21 cellular contexts compared by ENCODE assay signal in genomic region chr6:44404022-44404714, GRCh38.
"Had no signal": no experiment of that assay in that cellular context is flagged by ENCODE, and none has a peak within 500 bp of the region (broad histone marks: within the 10 kb centered on the region; RNA-seq: fewer than 3 reads in every experiment).

No MANE protein-coding gene starts in this region.

- H3K27ac Mint-ChIP-seq: activated CD4-positive, alpha-beta T cell treated with anti-CD3 and anti-CD28 coated beads for 36 hours; activated CD8-positive, alpha-beta T cell treated with anti-CD3 and anti-CD28 coated beads, Interleukin-2, amount 10 ng/mL, durations not matched to agents 7 days and 5 days; activated naive CD8-positive, alpha-beta T cell treated with anti-CD3 and anti-CD28 coated beads, Interleukin-2, amount 10 ng/mL, durations not matched to agents 7 days and 5 days had no signal

- H3K4me3 ChIP-seq: breast epithelium had no signal

- ATAC-seq: activated CD4-positive, alpha-beta T cell treated with anti-CD3 and anti-CD28 coated beads for 36 hours; activated CD8-positive, alpha-beta T cell treated with anti-CD3 and anti-CD28 coated beads, Interleukin-2, amount 10 ng/mL, durations not matched to agents 7 days and 5 days; T-cell had no signal

- H3K9me3 Mint-ChIP-seq: activated naive CD8-positive, alpha-beta T cell treated with anti-CD3 and anti-CD28 coated beads, Interleukin-2, amount 10 ng/mL, durations not matched to agents 7 days and 5 days; T-cell had no signal

- H3K9me3 ChIP-seq: breast epithelium had no signal

- H3K27me3 ChIP-seq: breast epithelium had no signal

- H3K27me3 Mint-ChIP-seq: activated CD4-positive, alpha-beta T cell treated with anti-CD3 and anti-CD28 coated beads for 36 hours; activated naive CD8-positive, alpha-beta T cell treated with anti-CD3 and anti-CD28 coated beads, Interleukin-2, amount 10 ng/mL, durations not matched to agents 7 days and 5 days; T-cell had no signal

- H3K4me1 ChIP-seq: breast epithelium had no signal

- H3K4me3 Mint-ChIP-seq: activated CD4-positive, alpha-beta T cell treated with anti-CD3 and anti-CD28 coated beads for 36 hours; activated CD8-positive, alpha-beta T cell treated with anti-CD3 and anti-CD28 coated beads, Interleukin-2, amount 10 ng/mL, durations not matched to agents 7 days and 5 days; activated naive CD8-positive, alpha-beta T cell treated with anti-CD3 and anti-CD28 coated beads, Interleukin-2, amount 10 ng/mL, durations not matched to agents 7 days and 5 days; T-cell had no signal

- H3K27ac ChIP-seq: breast epithelium, VCaP had no signal

- DNase-seq: activated CD4-positive, alpha-beta T cell treated with anti-CD3 and anti-CD28 coated beads for 36 hours; activated CD8-positive, alpha-beta memory T cell treated with anti-CD3 and anti-CD28 coated beads, Interleukin-2, amount 50 U/mL, for 48 hours; activated CD8-positive, alpha-beta T cell treated with anti-CD3 and anti-CD28 coated beads, Interleukin-2, amount 10 ng/mL, durations not matched to agents 7 days and 5 days; activated naive CD4-positive, alpha-beta T cell treated with anti-CD3 and anti-CD28 coated beads, Interleukin-2, amount 50 U/mL, for 16 hours; activated naive CD8-positive, alpha-beta T cell treated with anti-CD3 and anti-CD28 coated beads, Interleukin-2, amount 10 ng/mL, durations not matched to agents 7 days and 5 days; activated T-cell treated with anti-CD3 and anti-CD28 coated beads, Interleukin-2, amount 50 U/mL, for 1 hour; aorta; central memory CD4-positive, alpha-beta T cell; MM.1S; NCI-H1105; NCI-H1436; NCI-H1694 treated with DMSO at 0.1 percent for 48 hours; NCI-H2029 treated with DMSO at 0.1 percent for 48 hours; NCI-H345; NCI-H510A; NCI-H69; NK-92 treated with Interleukin-12 subunit alpha and Interleukin-12 subunit beta, amount 100 ng/mL, for 24 hours; SIG-M5; T-cell had no signal
